8 cellular contexts compared by ENCODE assay signal in the genomic region with DNA sequence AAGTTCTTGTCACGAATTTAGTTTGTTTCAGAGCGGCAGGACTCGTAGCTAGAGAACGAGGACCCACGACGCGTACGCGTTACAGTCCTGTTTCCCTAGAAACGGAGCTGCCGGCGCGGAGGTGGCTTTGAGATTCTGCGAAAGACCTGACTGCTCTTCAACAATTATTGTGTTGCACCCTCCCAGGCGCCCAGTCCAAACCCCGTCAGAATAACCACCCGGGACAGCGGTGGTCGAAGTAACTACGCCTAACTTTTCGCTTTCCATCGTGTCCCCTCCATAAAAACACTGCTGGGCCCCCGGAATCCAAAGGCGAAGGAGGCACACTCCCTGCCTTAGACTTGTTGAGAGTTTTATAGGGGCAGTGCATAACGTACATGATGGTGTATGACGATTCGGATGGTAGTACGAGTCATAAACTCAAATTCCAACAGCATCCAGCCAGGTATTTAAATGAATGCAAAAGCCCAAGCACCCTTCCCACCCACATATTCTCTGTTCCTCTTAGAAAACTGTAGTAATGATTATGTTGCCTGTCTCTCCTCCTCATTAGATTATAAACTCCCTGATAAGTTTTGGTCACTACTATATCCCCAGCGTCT. TPM values are rescaled to one million over a fixed set of nuclear protein-coding genes. Genes with fewer than 3 reads are reported as not detected.
A peak's percentile ranks its signal among the peaks of the same experiment; 100 is the strongest.
DNase-seq lines count a peak whose midpoint lies in the region; ATAC-seq and TF ChIP-seq lines count a peak whose summit lies in the region.

No MANE protein-coding gene starts in this region.

- H3K4me3 ChIP-seq in A673 (ENCODE audit: low read depth, low read length, poor library complexity, severe bottlenecking) (peak overlapping the region; percentile 83), WERI-Rb-1 (ENCODE audit: low read depth, low read length) (peak overlapping the region; percentile 79)

- peak overlapping the region; percentile 99 for H3K27ac Mint-ChIP-seq in glutamatergic neuron (ENCODE audit: unreplicated experiment)

- peak overlapping the region; percentile 96 for H3K27ac ChIP-seq in A673 (ENCODE audit: low read depth, low read length, poor library complexity, severe bottlenecking)
- H3K27ac ChIP-seq in WERI-Rb-1: peak overlapping the region; percentile 96; the same call in 1 of the 2 replicates

- POLR2A ChIA-PET in A673 (lab: Charles Lee; ENCODE audit: low non-redundant PET): no interaction called here

- H3K4me1 ChIP-seq in A673 (ENCODE audit: insufficient read depth, low read length, poor library complexity, severe bottlenecking): no peaks in the 10 kb centered on the region

- H3K4me3 Mint-ChIP-seq in glutamatergic neuron (ENCODE audit: unreplicated experiment): peak overlapping the region; percentile 96

- peaks cover 2% of the 10 kb centered on the region for H3K4me1 Mint-ChIP-seq in glutamatergic neuron (ENCODE audit: low read depth, unreplicated experiment)

- H3K36me3 ChIP-seq in A673 (ENCODE audit: insufficient read depth, low read length, poor library complexity, severe bottlenecking) (no peaks in the 10 kb centered on the region), WERI-Rb-1 (no peaks in the 10 kb centered on the region)

- CTCF ChIA-PET in A673 (lab: Charles Lee): interaction anchor here (0.5 to 1.3 kb wide), 6 partner anchors 14 to 732 kb away, joined by 3 to 15 read pairs (median 4); no protein-coding TSS in a partner anchor

- TF ChIP-seq CTCF in A673 (conservative IDR thresholded peaks at IDR 0.05; ENCODE audit: low read depth, low read length) (no peak), WERI-Rb-1 (IDR thresholded peaks at IDR 0.05; ENCODE audit: low read depth, low read length) (no peak), glutamatergic neuron (IDR thresholded peaks at IDR 0.05; ENCODE audit: partially characterized antibody, unreplicated experiment) (peak; percentile 62)

- BruUV-seq in A673 (replicated peaks; lab: Mats Ljungman, UMichigan): no TSS peak

- peaks cover 3% of the 10 kb centered on the region for H3K36me3 Mint-ChIP-seq in glutamatergic neuron (ENCODE audit: unreplicated experiment)

- ATAC-seq in GM18870 (IDR thresholded peaks at IDR 0.05; ENCODE audit: unreplicated experiment): peak; percentile 16
- peak; percentile 14 for ATAC-seq in HG03103 (IDR thresholded peaks at IDR 0.05; ENCODE audit: low read depth, unreplicated experiment)
- ATAC-seq in sciatic nerve: peak; percentile 28

- DNase-seq in A673 (ENCODE audit: low spot score): no peak
- no peak for DNase-seq in WERI-Rb-1
- no peak for DNase-seq in glutamatergic neuron
- no peak for DNase-seq in sciatic nerve (ENCODE audit: low spot score)
- no peak for DNase-seq in stimulated activated CD8-positive, alpha-beta memory T cell treated with anti-CD3 and anti-CD28 coated beads, Interleukin-4, amount 100 ng/mL, for 48 hours
- no peak for DNase-seq in NCI-H1092 (lab: John Stamatoyannopoulos, UW)

- peaks cover 4% of the 10 kb centered on the region for H3K9me3 Mint-ChIP-seq in glutamatergic neuron (ENCODE audit: unreplicated experiment)

- intact Hi-C loops in A673 (cut with micrococcal nuclease; ENCODE audit: unreplicated experiment) (loop anchor here (1.0 to 10.0 kb wide), 6 partner anchors 139 to 561 kb away; a partner anchor contains a TSS), sciatic nerve (cut with DNase I) (loop anchor here (10.0 kb wide), 1 partner anchor 549 kb away; no protein-coding TSS in a partner anchor)

- no peaks in the 10 kb centered on the region for H3K9me3 ChIP-seq in A673 (ENCODE audit: low read depth, low read length, poor library complexity, severe bottlenecking)
- H3K9me3 ChIP-seq in WERI-Rb-1 (ENCODE audit: severe bottlenecking): no peaks in the 10 kb centered on the region

- H3K27me3 Mint-ChIP-seq in glutamatergic neuron (ENCODE audit: unreplicated experiment): peaks cover 7% of the 10 kb centered on the region

- H3K27me3 ChIP-seq in A673 (replicated peaks; ENCODE audit: insufficient read depth, low read depth, low read length, poor library complexity): no peaks in the 10 kb centered on the region
- H3K27me3 ChIP-seq in WERI-Rb-1 (ENCODE audit: insufficient read depth, low read depth, severe bottlenecking): no peaks in the 10 kb centered on the region

RNA-seq across cellular contexts. Expression of a gene that starts 0.7 kb away (rescaled TPM):
- total RNA-seq in A673 (2021) (21.3 and 28.1 TPM in 2 replicates), glutamatergic neuron (ENCODE audit: unreplicated experiment) (25.1 TPM), sciatic nerve (42.1 TPM)
